Comparison of ENCODE assay signal across 9 cellular contexts in the genomic region with DNA sequence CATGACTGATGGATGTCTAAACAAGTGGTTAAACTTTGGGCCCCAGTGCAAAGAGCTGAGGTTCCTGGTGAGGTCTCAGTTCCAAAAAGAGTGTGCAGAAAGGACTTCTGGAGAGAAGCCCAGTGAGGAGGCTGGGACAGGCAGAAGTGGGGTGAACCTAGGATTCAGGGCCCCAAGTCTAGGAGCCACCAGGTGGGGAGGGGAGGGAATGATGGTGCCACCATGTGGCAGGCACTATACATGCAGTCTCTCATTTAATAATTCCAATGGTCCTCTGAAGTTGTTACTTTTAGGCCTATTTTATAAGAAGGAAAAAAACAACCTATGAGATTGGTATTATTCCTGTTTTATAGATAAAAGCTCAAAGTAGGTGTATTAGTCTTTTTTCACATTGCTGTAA.
DNase-seq lines count a peak whose midpoint lies in the region; ATAC-seq, FAIRE-seq and TF ChIP-seq lines count a peak whose summit lies in the region.
"Had no signal": no experiment of that assay in that cellular context is flagged by ENCODE, and none has a peak within 500 bp of the region (broad histone marks: within the 10 kb centered on the region; RNA-seq: fewer than 3 reads in every experiment).

No MANE protein-coding gene starts in this region.

- peak; percentile 21 for TF ChIP-seq CTCF in GM10248 (IDR thresholded peaks at IDR 0.05; ENCODE audit: control extremely low read depth, extremely low read depth, low read depth, missing control alignments)
- peak; percentile 73 for TF ChIP-seq CTCF in H9 (conservative IDR thresholded peaks at IDR 0.05)
- peak; percentile 40 for TF ChIP-seq CTCF in PC-3 (conservative IDR thresholded peaks at IDR 0.05; ENCODE audit: low read depth, low read length)
- peak; percentile 27 for TF ChIP-seq CTCF in kidney (IDR thresholded peaks at IDR 0.05; ENCODE audit: borderline replicate concordance, extremely low read depth, insufficient read depth)
- TF ChIP-seq CTCF in mesothelial cell of epicardium (IDR thresholded peaks at IDR 0.05; ENCODE audit: unreplicated experiment) = no peak

- H2BK12ac ChIP-seq in H9 (ENCODE audit: insufficient read length, low read depth, low read length) = no peak overlapping the region

- DNase-seq in GM10248 (ENCODE audit: extremely low spot score) (peak; percentile 29), H9 (no peak), PC-3 (no peak), kidney (no peak), mesothelial cell of epicardium (ENCODE audit: low spot score in 2 of 2, unreplicated experiment in 2 of 2) (no peak), substantia nigra (lab: John Stamatoyannopoulos, UW) (no peak)
- DNase-seq: NCI-H1417 treated with DMSO at 0.1 percent for 48 hours had no signal

- no peak overlapping the region for H3K4ac ChIP-seq in H9 (ENCODE audit: low read depth, low read length)

- H3K14ac ChIP-seq in H9 (ENCODE audit: insufficient read depth, low read length) = no peak overlapping the region

- POLR2A ChIA-PET in GM10248 (lab: Yijun Ruan, JAX) = no interaction called here
- POLR2A ChIA-PET in PC-3 (lab: Charles Lee; ENCODE audit: unreplicated experiment) = no interaction called here

- ATAC-seq in PC-3 (no peak), GM21528 (IDR thresholded peaks at IDR 0.05; ENCODE audit: low FRiP score, unreplicated experiment) (no peak), GM19467 (IDR thresholded peaks at IDR 0.05; ENCODE audit: unreplicated experiment) (no peak)

- H2AFZ ChIP-seq in H9 (ENCODE audit: low read length) (no peak overlapping the region), PC-3 (ENCODE audit: low read length) (no peak overlapping the region)

- intact Hi-C loops in PC-3 (cut with micrococcal nuclease) (no loop called here), kidney (cut with DNase I) (no loop called here)

- H4K20me1 ChIP-seq in H9 (ENCODE audit: control insufficient read depth, insufficient read depth, insufficient read length) = no peaks in the 10 kb centered on the region
- no peaks in the 10 kb centered on the region for H4K20me1 ChIP-seq in PC-3 (ENCODE audit: low read length)

- H3K79me2 ChIP-seq in H9 (ENCODE audit: insufficient read depth, low read length) (no peaks in the 10 kb centered on the region), PC-3 (ENCODE audit: low read length) (no peaks in the 10 kb centered on the region)

- no peak overlapping the region for H3K27ac ChIP-seq in H9 (ENCODE audit: insufficient read length, low read depth, low read length)
- H3K27ac ChIP-seq in PC-3 (ENCODE audit: low read length) = no peak overlapping the region
- H3K27ac ChIP-seq in kidney (ENCODE audit: low read depth in 2 of 2, low read length in 2 of 2) = no peak overlapping the region
- H3K27ac ChIP-seq in substantia nigra (ENCODE audit: low read depth, low read length, poor library complexity, severe bottlenecking) = no peak overlapping the region

- H2BK15ac ChIP-seq in H9 (ENCODE audit: low read depth, low read length) = no peak overlapping the region

- H3K9me3 ChIP-seq in H9 (ENCODE audit: control insufficient read depth, low read depth, low read length) (no peaks in the 10 kb centered on the region), PC-3 (ENCODE audit: low read length) (no peaks in the 10 kb centered on the region), kidney (ENCODE audit: control insufficient read depth in 1 of 2, low read length in 2 of 2) (no peaks in the 10 kb centered on the region)

- H3K36me3 Mint-ChIP-seq in H9 (ENCODE audit: insufficient read depth in 1 of 3, low read depth in 3 of 3) (no peaks in the 10 kb centered on the region), mesothelial cell of epicardium (no peaks in the 10 kb centered on the region)

- H3K9ac ChIP-seq in H9 (ENCODE audit: extremely low read depth, insufficient read length, low read length) (no peak overlapping the region), PC-3 (ENCODE audit: low read length) (no peak overlapping the region), kidney (ENCODE audit: low read length in 2 of 2) (no peak overlapping the region)

- no peaks in the 10 kb centered on the region for H3K23me2 ChIP-seq in H9 (ENCODE audit: insufficient read length, low read depth, low read length, poor library complexity, severe bottlenecking)

- H3K27ac Mint-ChIP-seq in H9 (no peak overlapping the region), mesothelial cell of epicardium (no peak overlapping the region)

- no peaks in the 10 kb centered on the region for H3K79me1 ChIP-seq in H9 (ENCODE audit: insufficient read depth, low read depth, low read length, poor library complexity, severe bottlenecking)

- H3K4me3 Mint-ChIP-seq in H9 (no peak overlapping the region), mesothelial cell of epicardium (no peak overlapping the region)

- no peak for FAIRE-seq in kidney (lab: Jason Lieb, UNC)

- H3K27me3 ChIP-seq in H9 (ENCODE audit: insufficient read depth, low read length) (no peaks in the 10 kb centered on the region), PC-3 (ENCODE audit: low read length) (no peaks in the 10 kb centered on the region)

- H3K4me1 Mint-ChIP-seq in H9 = peaks cover 0 to 6% of the 10 kb centered on the region in 2 experiments; a peak in 2 of 4 replicates
- peaks cover 7% of the 10 kb centered on the region for H3K4me1 Mint-ChIP-seq in mesothelial cell of epicardium

- H4K8ac ChIP-seq in H9 (replicated peaks; ENCODE audit: insufficient read length, low read depth, low read length) = no peak overlapping the region

- H3K36me3 ChIP-seq in PC-3 (ENCODE audit: low read depth, low read length) = no peaks in the 10 kb centered on the region
- H3K36me3 ChIP-seq in kidney (ENCODE audit: control insufficient read depth in 1 of 2, insufficient read depth in 2 of 2, low read length in 2 of 2) = no peaks in the 10 kb centered on the region

- H4K91ac ChIP-seq in H9 (ENCODE audit: insufficient read length, low read depth, low read length) = no peak overlapping the region

- H4K5ac ChIP-seq in H9 (ENCODE audit: insufficient read length, low read depth, low read length) = no peak overlapping the region

- H3T11ph ChIP-seq in H9 (ENCODE audit: low read length) = no peak overlapping the region

- H2BK120ac ChIP-seq in H9 (ENCODE audit: low read depth, low read length, poor library complexity, severe bottlenecking) = no peak overlapping the region

- no peak overlapping the region for H3K4me2 ChIP-seq in H9 (ENCODE audit: insufficient read depth, insufficient read length, low read length)
- no peak overlapping the region for H3K4me2 ChIP-seq in PC-3 (ENCODE audit: low read length)

- no peaks in the 10 kb centered on the region for H3K9me3 Mint-ChIP-seq in H9
- no peaks in the 10 kb centered on the region for H3K9me3 Mint-ChIP-seq in mesothelial cell of epicardium

- no peak overlapping the region for H3K23ac ChIP-seq in H9 (ENCODE audit: insufficient read length, low read depth, low read length)

- H3K18ac ChIP-seq in H9 (ENCODE audit: insufficient read length, low read depth, low read length) = no peak overlapping the region

- H3K27me3 Mint-ChIP-seq in H9 (ENCODE audit: low read depth) (no peaks in the 10 kb centered on the region; the same call in 1 of the 2 replicates), mesothelial cell of epicardium (ENCODE audit: low read depth) (peaks cover 3% of the 10 kb centered on the region)

- no peak overlapping the region for H2BK20ac ChIP-seq in H9 (ENCODE audit: low read depth, low read length, poor library complexity, severe bottlenecking)

- no peak overlapping the region for H3K4me3 ChIP-seq in PC-3 (ENCODE audit: low read length)
- no peak overlapping the region for H3K4me3 ChIP-seq in kidney (ENCODE audit: low read length in 2 of 2)

- H3K4me1 ChIP-seq in H9 (ENCODE audit: insufficient read depth, low read length) (no peaks in the 10 kb centered on the region), PC-3 (ENCODE audit: insufficient read depth, low read length) (no peaks in the 10 kb centered on the region), kidney (ENCODE audit: control insufficient read depth in 1 of 2, insufficient read depth in 1 of 2, low read depth in 1 of 2, low read length in 2 of 2) (no peaks in the 10 kb centered on the region)

- no peak overlapping the region for H3K56ac ChIP-seq in H9 (ENCODE audit: insufficient read length, low read depth, low read length)

- no peak overlapping the region for H2AK5ac ChIP-seq in H9 (ENCODE audit: insufficient read length, low read length)

- BruUV-seq in PC-3 (replicated peaks; lab: Mats Ljungman, UMichigan) = no TSS peak

- no peak overlapping the region for H2BK5ac ChIP-seq in H9 (ENCODE audit: insufficient read length, low read length)

- H3K9me2 ChIP-seq in PC-3 (replicated peaks; ENCODE audit: low read length) = no peaks in the 10 kb centered on the region

- H3F3A ChIP-seq in PC-3 (ENCODE audit: low read length, unreplicated experiment) = no peaks in the 10 kb centered on the region

- CTCF ChIA-PET in GM10248 (lab: Yijun Ruan, JAX) = interaction anchor here (1.0 to 3.4 kb wide), 7 partner anchors 8 to 309 kb away, joined by 3 to 14 read pairs (median 4); no protein-coding TSS in a partner anchor
- CTCF ChIA-PET in PC-3 (lab: Charles Lee) = no interaction called here
